In genomic region chr7:41834805-41835694, GRCh38 we compare ENCODE assay signal across 1 cellular context.
TF ChIP-seq lines count a peak whose summit lies in the region.

No MANE protein-coding gene starts in this region.

TF ChIP-seq in IMR-90, 13 proteins besides CTCF, POLR2A, EP300 and RAD21 (continued from another document):
- no peak for TF ChIP-seq ELK1 (IDR thresholded peaks at IDR 0.05; ENCODE audit: borderline replicate concordance, low read depth, low read length)
- no peak for TF ChIP-seq RFX5 (IDR thresholded peaks at IDR 0.05; ENCODE audit: low read depth, low read length)
- no peak for TF ChIP-seq SMC3 (IDR thresholded peaks at IDR 0.05; ENCODE audit: low read depth, low read length)
- no peak for TF ChIP-seq NFE2L2 (IDR thresholded peaks at IDR 0.05; ENCODE audit: low read depth, low read length)
